In the genomic region with DNA sequence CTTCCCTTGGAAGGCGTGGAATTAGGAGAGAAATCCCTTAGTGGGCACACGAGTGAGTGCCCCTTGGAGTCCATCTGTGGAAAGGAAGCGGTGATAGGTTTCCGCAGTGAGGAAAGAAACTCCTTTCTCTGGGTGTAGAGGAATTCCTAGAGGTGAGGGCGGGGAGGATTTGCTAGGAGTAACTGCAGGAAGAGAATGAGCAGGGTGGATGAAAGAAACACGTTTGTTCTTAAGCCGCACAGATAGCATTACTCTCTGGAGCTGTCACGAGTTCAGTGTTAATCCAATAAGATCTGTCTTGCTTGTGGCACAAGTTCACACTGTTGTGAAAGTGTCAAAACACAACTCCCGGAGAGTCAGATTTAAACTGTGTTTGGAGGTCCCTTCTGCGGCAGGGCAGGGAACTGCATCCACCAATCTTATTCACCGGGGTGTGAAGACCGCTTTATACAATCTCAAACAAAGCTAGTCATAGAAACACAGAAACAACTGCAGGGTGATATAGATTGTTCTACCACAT, we compare ENCODE assay signal across 9 cellular contexts. TPM values are rescaled to one million over a fixed set of nuclear protein-coding genes. Genes with fewer than 3 reads are reported as not detected.
DNase-seq lines count a peak whose midpoint lies in the region; ATAC-seq, FAIRE-seq and TF ChIP-seq lines count a peak whose summit lies in the region.
"Had no signal": no experiment of that assay in that cellular context is flagged by ENCODE, and none has a peak within 500 bp of the region (broad histone marks: within the 10 kb centered on the region; RNA-seq: fewer than 3 reads in every experiment).

No MANE protein-coding gene starts in this region.

- no peaks in the 10 kb centered on the region for H3K9me3 Mint-ChIP-seq in activated T-cell treated with anti-CD3 and anti-CD28 coated beads, Interleukin-2, amount 50 U/mL, for 72 hours
- H3K9me3 Mint-ChIP-seq in glutamatergic neuron (ENCODE audit: unreplicated experiment): peaks cover 5% of the 10 kb centered on the region

- ATAC-seq in GM19463 (IDR thresholded peaks at IDR 0.05; ENCODE audit: unreplicated experiment) (peak; percentile 60), HG03521 (IDR thresholded peaks at IDR 0.05; ENCODE audit: unreplicated experiment) (peak; percentile 66), pancreas (peak in 3 of 4 donors; percentile 65 to 83 (median 71))
- peak; percentile 93 for ATAC-seq in activated T-cell treated with anti-CD3 and anti-CD28 coated beads, Interleukin-2, amount 50 U/mL, for 72 hours (replicated peaks in 1 of 2)

- H3K27me3 Mint-ChIP-seq in activated T-cell treated with anti-CD3 and anti-CD28 coated beads, Interleukin-2, amount 50 U/mL, for 72 hours (ENCODE audit: low read depth): peaks cover 77% of the 10 kb centered on the region
- peaks cover 16% of the 10 kb centered on the region for H3K27me3 Mint-ChIP-seq in glutamatergic neuron (ENCODE audit: unreplicated experiment)

- H3K4me3 Mint-ChIP-seq in activated T-cell treated with anti-CD3 and anti-CD28 coated beads, Interleukin-2, amount 50 U/mL, for 72 hours: peak overlapping the region; percentile 65 to 76
- peak overlapping the region; percentile 47 for H3K4me3 Mint-ChIP-seq in glutamatergic neuron (ENCODE audit: unreplicated experiment)

- no peaks in the 10 kb centered on the region for H3K4me1 ChIP-seq in pancreas

- peak overlapping the region in 2 of 4 donors; percentile 23 to 37 for H3K27ac ChIP-seq in pancreas

- TF ChIP-seq CTCF in glutamatergic neuron (IDR thresholded peaks at IDR 0.05; ENCODE audit: partially characterized antibody, unreplicated experiment) (peak; percentile 39), pancreas (IDR thresholded peaks at IDR 0.05) (peak in 1 of 4 donors; percentile 11)

- no peak for FAIRE-seq in pancreas (lab: Jason Lieb, UNC)

- H3K36me3 Mint-ChIP-seq in activated T-cell treated with anti-CD3 and anti-CD28 coated beads, Interleukin-2, amount 50 U/mL, for 72 hours (ENCODE audit: insufficient read depth in 2 of 2): no peaks in the 10 kb centered on the region
- H3K36me3 Mint-ChIP-seq in glutamatergic neuron (ENCODE audit: unreplicated experiment): peaks cover 15% of the 10 kb centered on the region

- peak overlapping the region in 1 of 4 donors; percentile 55 for H3K4me3 ChIP-seq in pancreas

- 44 to 48% methylated on average over 12 of the region's 12 CpGs for WGBS in pancreas, 2 donors

- peaks cover 16% of the 10 kb centered on the region for H3K4me1 Mint-ChIP-seq in activated T-cell treated with anti-CD3 and anti-CD28 coated beads, Interleukin-2, amount 50 U/mL, for 72 hours (ENCODE audit: low read depth)
- no peaks in the 10 kb centered on the region for H3K4me1 Mint-ChIP-seq in glutamatergic neuron (ENCODE audit: low read depth, unreplicated experiment)

- no peaks in the 10 kb centered on the region for H3K9me3 ChIP-seq in pancreas

- no peak overlapping the region for H3K27ac Mint-ChIP-seq in activated T-cell treated with anti-CD3 and anti-CD28 coated beads, Interleukin-2, amount 50 U/mL, for 72 hours
- H3K27ac Mint-ChIP-seq in glutamatergic neuron (ENCODE audit: unreplicated experiment): no peak overlapping the region

- DNase-seq in EH (ENCODE audit: low read depth): peak; percentile 16
- peak; percentile 65 to 70 for DNase-seq in activated T-cell treated with anti-CD3 and anti-CD28 coated beads, Interleukin-2, amount 50 U/mL, for 72 hours
- DNase-seq in glutamatergic neuron: no peak
- DNase-seq in pancreas: no peak
- no peak for DNase-seq in NCI-H2081 treated with DMSO at 0.1 percent for 48 hours (lab: John Stamatoyannopoulos, UW)
- no peak for DNase-seq in NCI-H1436 (lab: John Stamatoyannopoulos, UW)

- H3K27me3 ChIP-seq in pancreas: peaks cover 0 to 15% (median 3%) of the 10 kb centered on the region in 4 donors

- H3K36me3 ChIP-seq in pancreas: no peaks in the 10 kb centered on the region

- intact Hi-C loops in pancreas (cut with DNase I): no loop called here

RNA-seq across cellular contexts. Expression of gene KL, which starts 1.2 kb away (rescaled TPM):
- total RNA-seq in activated T-cell treated with anti-CD3 and anti-CD28 coated beads, Interleukin-2, amount 50 U/mL, for 72 hours: under 1 TPM; 0.69 to 0.99 TPM
- total RNA-seq in glutamatergic neuron (ENCODE audit: unreplicated experiment): not detected
- 1 to 10 TPM in 3 of 6 donors, under 1 TPM in 3; 0.28 to 1.8 (median 0.86) TPM for total RNA-seq in pancreas
- 1 to 10 TPM in 1 of 2 donors, under 1 TPM in 1; 0.23 to 2.9 TPM for polyA plus RNA-seq in pancreas
- total RNA-seq: pulmonary artery endothelial cell had no signal

Comparison
In these comparisons a context has a peak if more than half of its experiments do, and no peak if none do; other contexts are left out.
1. DNase-seq: peak in EH (single experiment) and activated T-cell treated with anti-CD3 and anti-CD28 coated beads, Interleukin-2, amount 50 U/mL, for 72 hours (2 of 2); none in glutamatergic neuron (single experiment), pancreas (0 of 6), NCI-H2081 treated with DMSO at 0.1 percent for 48 hours (single experiment) and NCI-H1436 (single experiment).
2. Peak in every context shown above with its lines, with median percentiles within 50 percentile points of each other: ATAC-seq.